2 cellular contexts compared by ENCODE assay signal in genomic region chr13:114127473-114128347, GRCh38.
TF ChIP-seq lines count a peak whose summit lies in the region.

No MANE protein-coding gene starts in this region.

TF ChIP-seq in liver, 16 proteins besides CTCF, POLR2A, EP300 and RAD21:
- no peak for TF ChIP-seq FOXA2 (IDR thresholded peaks at IDR 0.05)
- TF ChIP-seq ATF3 (IDR thresholded peaks at IDR 0.05) = no peak
- no peak for TF ChIP-seq EGR1 (IDR thresholded peaks at IDR 0.05; ENCODE audit: low read depth in 2 of 2)
- TF ChIP-seq HNF4A (conservative IDR thresholded peaks at IDR 0.05) = no peak
- TF ChIP-seq SP1 (IDR thresholded peaks at IDR 0.05) = no peak
- no peak for TF ChIP-seq FOXA1 (IDR thresholded peaks at IDR 0.05)

TF ChIP-seq in HepG2, 621 proteins besides CTCF, POLR2A, EP300 and RAD21:
- TF ChIP-seq NR2F6 (IDR thresholded peaks at IDR 0.05) = no peak
- no peak for TF ChIP-seq NR2F6 (CRISPR knock-in tag; IDR thresholded peaks at IDR 0.05)
- TF ChIP-seq NFIB (CRISPR knock-in tag; IDR thresholded peaks at IDR 0.05; ENCODE audit: borderline replicate concordance) = no peak
- no peak for TF ChIP-seq ZNF333 (CRISPR knock-in tag; IDR thresholded peaks at IDR 0.05; ENCODE audit: borderline replicate concordance)
